1 cellular context compared by ENCODE assay signal in genomic region chr19:3771033-3771905, GRCh38.
TF ChIP-seq lines count a peak whose summit lies in the region.

No MANE protein-coding gene starts in this region.

TF ChIP-seq in GM23338, 12 proteins besides CTCF, POLR2A, EP300 and RAD21 (continued from another document):
- no peak for TF ChIP-seq ZNF462 (CRISPR knock-in tag; IDR thresholded peaks at IDR 0.05)
- no peak for TF ChIP-seq REST (IDR thresholded peaks at IDR 0.05; ENCODE audit: unreplicated experiment)
- TF ChIP-seq ZNF331 (CRISPR knock-in tag; IDR thresholded peaks at IDR 0.05; ENCODE audit: low read depth): no peak
- no peak for TF ChIP-seq STAT1 (IDR thresholded peaks at IDR 0.05; ENCODE audit: unreplicated experiment)
